ENCODE assay signal across 38 cellular contexts in genomic region chr14:75214558-75214957, GRCh38.
"Had no signal": no experiment of that assay in that cellular context is flagged by ENCODE, and none has a peak within 500 bp of the region (broad histone marks: within the 10 kb centered on the region; RNA-seq: fewer than 3 reads in every experiment).

No MANE protein-coding gene starts in this region.

- H3K9me3 Mint-ChIP-seq: activated CD4-positive, alpha-beta T cell treated with anti-CD3 and anti-CD28 coated beads, Interleukin-2, amount 10 ng/mL, durations not matched to agents 7 days and 5 days; activated naive CD8-positive, alpha-beta T cell treated with anti-CD3 and anti-CD28 coated beads for 36 hours; activated T-helper 17 cell treated with anti-CD3 and anti-CD28 coated beads, Interleukin-2, amount 50 U/mL, for 72 hours; T-cell; WTC11 had no signal

- DNase-seq: activated CD4-positive, alpha-beta T cell treated with anti-CD3 and anti-CD28 coated beads for 36 hours; activated CD4-positive, alpha-beta T cell treated with anti-CD3 and anti-CD28 coated beads, Interleukin-2, amount 10 ng/mL, durations not matched to agents 7 days and 5 days; activated CD4-positive, alpha-beta T cell treated with anti-CD3 and anti-CD28 coated beads, Interleukin-2, amount 50 U/mL, for 48 hours; activated CD8-positive, alpha-beta memory T cell treated with anti-CD3 and anti-CD28 coated beads for 24 hours; activated CD8-positive, alpha-beta memory T cell treated with anti-CD3 and anti-CD28 coated beads, Interleukin-2, amount 10 ng/mL, durations not matched to agents 7 days and 5 days; activated effector memory CD4-positive, alpha-beta T cell treated with anti-CD3 and anti-CD28 coated beads, Interleukin-2, amount 50 U/mL, for 16 hours; activated naive CD4-positive, alpha-beta T cell; activated naive CD4-positive, alpha-beta T cell treated with anti-CD3 and anti-CD28 coated beads, Interleukin-2, amount 50 U/mL, for 16 hours; activated naive CD8-positive, alpha-beta T cell treated with anti-CD3 and anti-CD28 coated beads for 36 hours; activated T-cell treated with anti-CD3 and anti-CD28 coated beads, Interleukin-2, amount 50 U/mL, for 1 hour; activated T-cell treated with anti-CD3 and anti-CD28 coated beads, Interleukin-2, amount 50 U/mL, for 72 hours; adrenal gland; body of pancreas; MM.1S; MV-4-11; NCI-H1092; NCI-H1436 treated with DMSO at 0.1 percent for 48 hours; NCI-H1694 treated with DMSO at 0.1 percent for 48 hours; NCI-H2029 treated with DMSO at 0.1 percent for 48 hours; NCI-H2107; NCI-H2171; NCI-H510A; NCI-H526; NCI-H748 treated with DMSO at 0.1 percent for 48 hours; NK-92 treated with Interleukin-12 subunit alpha and Interleukin-12 subunit beta, amount 100 ng/mL, for 24 hours; PC-3; Peyer's patch; RPMI8226; SHP77 treated with DMSO at 0.1 percent for 48 hours; T-cell; T-helper 2 cell; T-helper 9 cell had no signal

- H3K4me1 ChIP-seq: adrenal gland, body of pancreas, breast epithelium, Peyer's patch had no signal

- ATAC-seq: activated CD4-positive, alpha-beta T cell treated with anti-CD3 and anti-CD28 coated beads for 36 hours; activated CD4-positive, CD25-positive, alpha-beta regulatory T cell treated with anti-CD3 and anti-CD28 coated beads, Interleukin-2, amount 50 U/mL, for 24 hours; activated CD8-positive, alpha-beta memory T cell treated with anti-CD3 and anti-CD28 coated beads, Interleukin-2, amount 10 ng/mL, durations not matched to agents 7 days and 5 days; activated T-cell treated with anti-CD3 and anti-CD28 coated beads, Interleukin-2, amount 50 U/mL, for 72 hours; activated T-helper 17 cell treated with anti-CD3 and anti-CD28 coated beads, Interleukin-2, amount 50 U/mL, for 72 hours; body of pancreas; PC-3; SK-N-SH treated with all-trans-retinoic acid at 6 μM for 48 hours; WTC11 had no signal

- H3K27me3 Mint-ChIP-seq: activated CD4-positive, alpha-beta T cell treated with anti-CD3 and anti-CD28 coated beads for 36 hours; activated naive CD8-positive, alpha-beta T cell treated with anti-CD3 and anti-CD28 coated beads for 36 hours; activated T-helper 17 cell treated with anti-CD3 and anti-CD28 coated beads, Interleukin-2, amount 50 U/mL, for 72 hours had no signal

- H3K36me3 Mint-ChIP-seq: activated CD8-positive, alpha-beta memory T cell treated with anti-CD3 and anti-CD28 coated beads, Interleukin-2, amount 10 ng/mL, durations not matched to agents 7 days and 5 days; activated naive CD8-positive, alpha-beta T cell treated with anti-CD3 and anti-CD28 coated beads for 36 hours; T-cell; WTC11 had no signal

- FAIRE-seq: astrocyte had no signal

- H3K4me3 ChIP-seq: adrenal gland, body of pancreas, breast epithelium, Peyer's patch had no signal

- H3K27ac ChIP-seq: adrenal gland, body of pancreas, breast epithelium, Peyer's patch had no signal

- H3K36me3 ChIP-seq: adrenal gland, breast epithelium, Peyer's patch had no signal

- H3K27ac Mint-ChIP-seq: activated CD4-positive, alpha-beta T cell treated with anti-CD3 and anti-CD28 coated beads for 36 hours; activated CD4-positive, alpha-beta T cell treated with anti-CD3 and anti-CD28 coated beads, Interleukin-2, amount 10 ng/mL, durations not matched to agents 7 days and 5 days; activated CD8-positive, alpha-beta memory T cell treated with anti-CD3 and anti-CD28 coated beads, Interleukin-2, amount 10 ng/mL, durations not matched to agents 7 days and 5 days; activated naive CD8-positive, alpha-beta T cell treated with anti-CD3 and anti-CD28 coated beads for 36 hours; activated T-cell treated with anti-CD3 and anti-CD28 coated beads, Interleukin-2, amount 50 U/mL, for 72 hours; activated T-helper 17 cell treated with anti-CD3 and anti-CD28 coated beads, Interleukin-2, amount 50 U/mL, for 72 hours; WTC11 had no signal

- H3K27me3 ChIP-seq: adrenal gland, body of pancreas, breast epithelium, Peyer's patch had no signal

- H3K4me3 Mint-ChIP-seq: activated CD4-positive, alpha-beta T cell treated with anti-CD3 and anti-CD28 coated beads for 36 hours; activated CD4-positive, alpha-beta T cell treated with anti-CD3 and anti-CD28 coated beads, Interleukin-2, amount 10 ng/mL, durations not matched to agents 7 days and 5 days; activated CD8-positive, alpha-beta memory T cell treated with anti-CD3 and anti-CD28 coated beads, Interleukin-2, amount 10 ng/mL, durations not matched to agents 7 days and 5 days; activated naive CD8-positive, alpha-beta T cell treated with anti-CD3 and anti-CD28 coated beads for 36 hours; activated T-cell treated with anti-CD3 and anti-CD28 coated beads, Interleukin-2, amount 50 U/mL, for 72 hours; WTC11 had no signal

- H3K9me3 ChIP-seq: adrenal gland, body of pancreas, breast epithelium, Peyer's patch had no signal
